In the genomic region with DNA sequence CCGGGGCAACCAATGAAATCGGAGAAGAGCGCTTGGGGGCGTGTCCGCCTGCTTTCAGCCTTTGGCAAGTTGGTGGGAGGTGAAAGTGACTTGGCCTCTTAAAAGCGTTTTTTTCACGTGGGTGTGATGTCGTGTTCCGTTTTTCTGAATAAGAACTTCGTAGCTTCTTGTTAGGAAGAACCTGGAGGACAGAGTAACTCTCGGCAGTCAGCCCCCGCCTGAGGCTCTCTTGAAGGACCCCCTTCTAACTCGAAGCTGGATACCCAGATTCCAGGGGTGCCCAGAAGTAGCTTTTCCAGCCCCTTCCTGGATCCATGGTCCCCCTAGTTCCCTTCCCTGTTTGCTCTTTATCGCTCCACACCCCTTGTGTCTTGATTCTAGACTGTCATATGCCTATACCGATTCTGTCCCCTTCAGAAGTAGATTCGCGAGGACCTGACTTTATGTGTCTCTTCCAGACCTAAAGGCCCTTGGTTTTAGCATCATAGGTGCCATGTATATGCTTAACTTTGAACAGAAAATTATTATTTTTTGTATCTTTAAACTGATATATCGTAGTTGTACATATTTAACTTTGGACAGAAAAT, we compare ENCODE assay signal across 7 cellular contexts. TPM values are rescaled to one million over a fixed set of nuclear protein-coding genes. Genes with fewer than 3 reads are reported as not detected.
DNase-seq lines count a peak whose midpoint lies in the region; ATAC-seq and TF ChIP-seq lines count a peak whose summit lies in the region.

No MANE protein-coding gene starts in this region.

- intact Hi-C loops in Right ventricle myocardium superior (cut with DNase I) (loop anchor here (5.0 to 10.0 kb wide), 2 partner anchors 51 to 62 kb away; partner anchors contain the start of gene PATL1), sigmoid colon (cut with DNase I) (loop anchor here (1.0 to 10.0 kb wide), 4 partner anchors 52 to 138 kb away; partner anchors contain the start of gene STX3)

- H3K4me1 Mint-ChIP-seq in T-helper 2 cell treated with Interferon-gamma antibody and Interleukin-4, amounts not matched to agents 5 μg/mL and 100 μg/mL, for 36 hours (ENCODE audit: low read depth): peaks cover 35% of the 10 kb centered on the region

- in situ Hi-C loops in HAP-1 (cut with MboI; ENCODE audit: low sequenced_read_pairs): no loop called here

- peak overlapping the region; percentile 78 for H3K4me3 Mint-ChIP-seq in T-helper 2 cell treated with Interferon-gamma antibody and Interleukin-4, amounts not matched to agents 5 μg/mL and 100 μg/mL, for 36 hours

- no peaks in the 10 kb centered on the region for H3K27me3 ChIP-seq in HAP-1 (ENCODE audit: low read depth)
- no peaks in the 10 kb centered on the region for H3K27me3 ChIP-seq in sigmoid colon

- no peaks in the 10 kb centered on the region for H3K9me3 Mint-ChIP-seq in T-helper 2 cell treated with Interferon-gamma antibody and Interleukin-4, amounts not matched to agents 5 μg/mL and 100 μg/mL, for 36 hours

- DNase-seq in HAP-1 (ENCODE audit: low spot score in 2 of 2) (no peak), Right ventricle myocardium superior (peak; percentile 97), sigmoid colon (no peak), A172 (ENCODE audit: low spot score) (no peak), NCI-H187 (lab: John Stamatoyannopoulos, UW) (no peak)
- no peak for DNase-seq in T-helper 2 cell treated with Interferon-gamma antibody and Interleukin-4, amounts not matched to agents 5 μg/mL and 100 μg/mL, for 36 hours (ENCODE audit: low spot score)
- DNase-seq in stimulated activated naive CD4-positive, alpha-beta T cell (lab: John Stamatoyannopoulos, UW): no peak

- peaks cover 14% of the 10 kb centered on the region for H3K36me3 Mint-ChIP-seq in T-helper 2 cell treated with Interferon-gamma antibody and Interleukin-4, amounts not matched to agents 5 μg/mL and 100 μg/mL, for 36 hours (ENCODE audit: low read depth)

- WGBS in sigmoid colon, 2 donors: 10 to 12% methylated on average over 18 of the region's 18 CpGs

- no peak for TF ChIP-seq CTCF in sigmoid colon (IDR thresholded peaks at IDR 0.05)

- H3K27ac ChIP-seq in sigmoid colon: peak overlapping the region; percentile 90 to 96 (median 94)

- ATAC-seq in Right ventricle myocardium superior (ENCODE audit: poor library complexity): no peak

- H3K9me3 ChIP-seq in HAP-1 (no peaks in the 10 kb centered on the region), sigmoid colon (no peaks in the 10 kb centered on the region)

- H3K4me1 ChIP-seq in HAP-1: peaks cover 14% of the 10 kb centered on the region
- H3K4me1 ChIP-seq in sigmoid colon: peaks cover 0 to 38% (median 33%) of the 10 kb centered on the region in 4 donors

- H3K4me3 ChIP-seq in HAP-1 (peak overlapping the region; percentile 71), sigmoid colon (peak overlapping the region; percentile 30 to 53 (median 50))

- H3K27ac Mint-ChIP-seq in T-helper 2 cell treated with Interferon-gamma antibody and Interleukin-4, amounts not matched to agents 5 μg/mL and 100 μg/mL, for 36 hours: peak overlapping the region; percentile 93

- no peak for TF ChIP-seq EP300 in sigmoid colon (IDR thresholded peaks at IDR 0.05)

- H3K36me3 ChIP-seq in HAP-1 (replicated peaks) (peaks cover 5% of the 10 kb centered on the region; the same call in 1 of the 2 replicates), sigmoid colon (no peaks in the 10 kb centered on the region)

- H3K27me3 Mint-ChIP-seq in T-helper 2 cell treated with Interferon-gamma antibody and Interleukin-4, amounts not matched to agents 5 μg/mL and 100 μg/mL, for 36 hours (ENCODE audit: low read depth): no peaks in the 10 kb centered on the region

- peak in 1 of 2 donors; percentile 21 for TF ChIP-seq POLR2A in sigmoid colon (IDR thresholded peaks at IDR 0.05)

RNA-seq across cellular contexts. Expression of gene OSBP, which starts 0.9 kb away (rescaled TPM):
- 33.1 TPM for total RNA-seq in Right ventricle myocardium superior
- total RNA-seq in sigmoid colon: 10 to 100 TPM; 27.5 to 41.5 (median 30.0) TPM
- 10 to 100 TPM; 16.2 to 24.7 (median 17.1) TPM for polyA plus RNA-seq in sigmoid colon
- total RNA-seq in A172 (2014; rRNA removed; shearing (Covaris generic)): 16.6 and 16.7 TPM in 2 replicates

RNA-seq across cellular contexts. Expression of gene PATL1, which starts 52.3 kb away (rescaled TPM):
- total RNA-seq in Right ventricle myocardium superior (21.6 TPM), sigmoid colon (10 to 100 TPM; 11.0 to 16.9 (median 12.3) TPM)
- polyA plus RNA-seq in sigmoid colon: 10 to 100 TPM; 17.4 to 21.2 (median 17.8) TPM
- total RNA-seq in A172 (2014; rRNA removed; shearing (Covaris generic)): 19.9 and 20.3 TPM in 2 replicates
